22 cellular contexts compared by ENCODE assay signal in the genomic region with DNA sequence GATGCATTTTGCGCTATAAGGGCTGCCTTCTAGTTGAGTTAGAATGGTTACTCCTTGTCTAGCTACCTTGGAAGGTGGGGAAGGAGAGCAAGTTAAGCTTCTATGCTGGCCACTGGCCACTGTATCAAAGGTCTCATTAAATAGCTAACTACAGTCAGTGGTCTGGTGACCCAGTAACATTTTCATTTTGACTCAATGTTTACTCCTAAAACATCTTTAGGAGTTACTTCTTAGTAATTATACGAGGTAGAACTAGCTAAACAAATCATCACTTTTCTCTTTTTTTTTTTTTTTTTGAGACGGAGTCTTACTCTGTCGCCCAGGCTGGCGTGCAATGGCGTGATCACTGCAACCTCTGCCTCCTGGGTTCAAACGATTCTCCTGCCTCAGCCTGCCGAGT. TPM values are rescaled to one million over a fixed set of nuclear protein-coding genes. Genes with fewer than 3 reads are reported as not detected.
DNase-seq lines count a peak whose midpoint lies in the region; ATAC-seq, FAIRE-seq and TF ChIP-seq lines count a peak whose summit lies in the region.
"Had no signal": no experiment of that assay in that cellular context is flagged by ENCODE, and none has a peak within 500 bp of the region (broad histone marks: within the 10 kb centered on the region; RNA-seq: fewer than 3 reads in every experiment).

No MANE protein-coding gene starts in this region.

- no peak overlapping the region for H3K14ac ChIP-seq in H9 (ENCODE audit: insufficient read depth, low read length)

- no peak overlapping the region for H3K4me3 Mint-ChIP-seq in H9
- H3K4me3 Mint-ChIP-seq: B cell; CD14-positive monocyte; CD4-positive, alpha-beta T cell; CD8-positive, alpha-beta memory T cell; HFFc6 had no signal

- H3K23ac ChIP-seq in H9 (ENCODE audit: insufficient read length, low read depth, low read length): no peak overlapping the region

- H3K18ac ChIP-seq in H9 (ENCODE audit: insufficient read length, low read depth, low read length): no peak overlapping the region

- H3K9me3 ChIP-seq in H9 (ENCODE audit: control insufficient read depth, low read depth, low read length) (no peaks in the 10 kb centered on the region), GM12878 (replicated peaks; ENCODE audit: control insufficient read depth, insufficient read depth, low read length) (no peaks in the 10 kb centered on the region), thoracic aorta (no peaks in the 10 kb centered on the region)

- H3K79me2 ChIP-seq in H9 (ENCODE audit: insufficient read depth, low read length): no peaks in the 10 kb centered on the region
- no peaks in the 10 kb centered on the region for H3K79me2 ChIP-seq in GM12878 (ENCODE audit: control insufficient read depth, insufficient read depth, low read length)

- no peak overlapping the region for H4K8ac ChIP-seq in H9 (replicated peaks; ENCODE audit: insufficient read length, low read depth, low read length)

- H3K27ac ChIP-seq in H9 (ENCODE audit: insufficient read length, low read depth, low read length): peak overlapping the region; percentile 51
- H3K27ac ChIP-seq in GM12878 (ENCODE audit: control insufficient read depth, insufficient read depth): no peak overlapping the region
- H3K27ac ChIP-seq in thoracic aorta: peak overlapping the region; percentile 10 to 48
- H3K27ac ChIP-seq: BLaER1 treated with 17β-estradiol and CSF1 and Interleukin-3, amounts not matched to agents 10 nM and 100 nM had no signal

- H3K9ac ChIP-seq in H9 (ENCODE audit: extremely low read depth, insufficient read length, low read length) (no peak overlapping the region), GM12878 (ENCODE audit: control insufficient read depth, insufficient read depth, low read length) (no peak overlapping the region)
- H3K9ac ChIP-seq: BLaER1 treated with 17β-estradiol and CSF1 and Interleukin-3, amounts not matched to agents 10 nM and 100 nM had no signal

- no peaks in the 10 kb centered on the region for H3K79me1 ChIP-seq in H9 (ENCODE audit: insufficient read depth, low read depth, low read length, poor library complexity, severe bottlenecking)

- TF ChIP-seq CTCF in H9 (conservative IDR thresholded peaks at IDR 0.05) (no peak), GM12878 (IDR thresholded peaks at IDR 0.05 in 2 of 3, conservative IDR thresholded peaks at IDR 0.05 in 1 of 3; ENCODE audit: control insufficient read depth in 2 of 3, extremely low read depth in 1 of 3, insufficient read depth in 1 of 3, low read depth in 3 of 3, low read length in 3 of 3) (no peak), thoracic aorta (IDR thresholded peaks at IDR 0.05) (no peak), GM13977 (IDR thresholded peaks at IDR 0.05; ENCODE audit: extremely low read depth, insufficient read depth, missing control alignments) (no peak)

- H3K27ac Mint-ChIP-seq in H9: no peak overlapping the region
- H3K27ac Mint-ChIP-seq: B cell; CD14-positive monocyte; CD4-positive, alpha-beta T cell; CD8-positive, alpha-beta memory T cell; HFFc6 had no signal

- SMC1A ChIA-PET in GM12878 (lab: Charles Lee; ENCODE audit: uncharacterized antibody, unreplicated experiment): interaction anchor here (0.9 to 4.8 kb wide), 9 partner anchors 9 to 160 kb away, joined by 3 to 30 read pairs (median 4); no protein-coding TSS in a partner anchor

- RAD21 ChIA-PET in GM12878 (lab: Charles Lee; ENCODE audit: unreplicated experiment): interaction anchor here (0.6 to 3.3 kb wide), 3 partner anchors 12 to 26 kb away, joined by 3 to 14 read pairs (median 5); no protein-coding TSS in a partner anchor

- in situ Hi-C loops in GM12878 (cut with MboI): no loop called here
- in situ Hi-C loops in GM13977 (cut with MboI; ENCODE audit: low pct_unique_long_range_greater_than_20kb, low sequenced_read_pairs, unreplicated experiment): no loop called here

- no peak overlapping the region for H4K91ac ChIP-seq in H9 (ENCODE audit: insufficient read length, low read depth, low read length)

- CTCF ChIA-PET in GM12878 (lab: Yijun Ruan, JAX): interaction anchor here (0.7 to 1.4 kb wide), 6 partner anchors 20 to 459 kb away, joined by 3 to 4 read pairs (median 4); no protein-coding TSS in a partner anchor

- intact Hi-C loops in GM12878 (cut with micrococcal nuclease; ENCODE audit: unreplicated experiment): no loop called here

- no peaks in the 10 kb centered on the region for H3K27me3 Mint-ChIP-seq in H9 (ENCODE audit: low read depth)
- H3K27me3 Mint-ChIP-seq: B cell had no signal

- H3K4me3 ChIP-seq in GM12878: no peak overlapping the region
- H3K4me3 ChIP-seq in thoracic aorta: no peak overlapping the region
- H3K4me3 ChIP-seq: BLaER1 treated with 17β-estradiol and CSF1 and Interleukin-3, amounts not matched to agents 10 nM and 100 nM had no signal

- no peak overlapping the region for H4K5ac ChIP-seq in H9 (ENCODE audit: insufficient read length, low read depth, low read length)

- H3K23me2 ChIP-seq in H9 (ENCODE audit: insufficient read length, low read depth, low read length, poor library complexity, severe bottlenecking): no peaks in the 10 kb centered on the region

- H2AFZ ChIP-seq in H9 (ENCODE audit: low read length): no peak overlapping the region
- H2AFZ ChIP-seq in GM12878 (ENCODE audit: control insufficient read depth, low read depth, low read length): no peak overlapping the region

- FAIRE-seq in GM12878 (lab: Jason Lieb, UNC): no peak
- FAIRE-seq: A204.1, D721Med, GM12892, GM19239 had no signal

- no TSS peak for BruUV-seq in GM12878 (replicated peaks; lab: Mats Ljungman, UMichigan)

- H3K36me3 Mint-ChIP-seq in H9 (ENCODE audit: insufficient read depth in 1 of 3, low read depth in 3 of 3): peaks cover 0 to 42% (median 12%) of the 10 kb centered on the region in 3 experiments; a peak in 5 of 7 replicates
- H3K36me3 Mint-ChIP-seq: CD14-positive monocyte had no signal

- DNase-seq in H9 (no peak), GM12878 (ENCODE audit: low read depth, low spot score) (no peak), thoracic aorta (ENCODE audit: low spot score) (no peak), GM13977 (ENCODE audit: low spot score) (no peak), A172 (ENCODE audit: low spot score) (no peak), cerebellar nuclear complex (lab: John Stamatoyannopoulos, UW) (no peak)
- DNase-seq: CD4-positive, alpha-beta T cell; CD8-positive, alpha-beta memory T cell; DMS 273 treated with DMSO at 0.1 percent for 48 hours; DMS79; EL; GDM1; GOT3; H7; HFFc6 had no signal

- no peak overlapping the region for H2BK12ac ChIP-seq in H9 (ENCODE audit: insufficient read length, low read depth, low read length)

- peaks cover 10% of the 10 kb centered on the region; the same call in 1 of the 2 replicates for H3K4me1 ChIP-seq in H9 (ENCODE audit: insufficient read depth, low read length)
- no peaks in the 10 kb centered on the region for H3K4me1 ChIP-seq in GM12878 (ENCODE audit: control insufficient read depth, insufficient read depth, low read length)
- peaks cover 17 to 59% of the 10 kb centered on the region in 2 donors for H3K4me1 ChIP-seq in thoracic aorta (ENCODE audit: control insufficient read depth in 1 of 2, low read depth in 2 of 2)

- peak; percentile 29; the same call in 2 of the 3 replicates for ATAC-seq in GM12878
- no peak for ATAC-seq in thoracic aorta (ENCODE audit: insufficient number of reproducible peaks, low FRiP score, low read depth)

- H2AK5ac ChIP-seq in H9 (ENCODE audit: insufficient read length, low read length): no peak overlapping the region

- TF ChIP-seq POLR2A in GM12878 (IDR thresholded peaks at IDR 0.05; ENCODE audit: low read depth, low read length): no peak

- no peak overlapping the region for H2BK20ac ChIP-seq in H9 (ENCODE audit: low read depth, low read length, poor library complexity, severe bottlenecking)

- H3K9me3 Mint-ChIP-seq in H9: peaks cover 3 to 4% of the 10 kb centered on the region in 2 experiments; a peak in 2 of 5 replicates
- H3K9me3 Mint-ChIP-seq: CD4-positive, alpha-beta T cell; CD8-positive, alpha-beta memory T cell; HFFc6 had no signal

- no peak overlapping the region for H2BK5ac ChIP-seq in H9 (ENCODE audit: insufficient read length, low read length)

- WGBS in H9 (ENCODE audit: extremely low coverage, insufficient read length, low lambda C conversion rate): no CpG with 5 or more reads among the region's 8 CpGs
- WGBS in GM12878 (ENCODE audit: insufficient coverage, insufficient replicate concordance, low lambda C conversion rate, missing lambda C conversion rate): 45% methylated on average over 7 of the region's 8 CpGs

- H3K4me2 ChIP-seq in H9 (ENCODE audit: insufficient read depth, insufficient read length, low read length): no peak overlapping the region
- no peak overlapping the region for H3K4me2 ChIP-seq in GM12878 (ENCODE audit: control insufficient read depth, insufficient read depth)

- POLR2A ChIA-PET in GM12878 (lab: Charles Lee): interaction anchor here (0.7 to 1.5 kb wide), 4 partner anchors 12 to 94 kb away, joined by 3 to 5 read pairs (median 4); no protein-coding TSS in a partner anchor

- H3K27me3 ChIP-seq in H9 (ENCODE audit: insufficient read depth, low read length) (no peaks in the 10 kb centered on the region), GM12878 (replicated peaks in 1 of 2; ENCODE audit: control insufficient read depth in 2 of 2, insufficient read depth in 2 of 2, low read length in 1 of 2) (no peaks in the 10 kb centered on the region; a peak in 1 of 4 replicates), thoracic aorta (replicated peaks; ENCODE audit: insufficient read depth) (no peaks in the 10 kb centered on the region)
- H3K27me3 ChIP-seq: BLaER1 treated with 17β-estradiol and CSF1 and Interleukin-3, amounts not matched to agents 10 nM and 100 nM had no signal

- no peak overlapping the region for H2BK15ac ChIP-seq in H9 (ENCODE audit: low read depth, low read length)

- no peak for TF ChIP-seq EP300 in GM12878 (IDR thresholded peaks at IDR 0.05; ENCODE audit: borderline replicate concordance in 1 of 2, control insufficient read depth in 1 of 2, low read depth in 2 of 2, low read length in 2 of 2)

- no peak overlapping the region for H3K4ac ChIP-seq in H9 (ENCODE audit: low read depth, low read length)

- H4K20me1 ChIP-seq in H9 (ENCODE audit: control insufficient read depth, insufficient read depth, insufficient read length) (no peaks in the 10 kb centered on the region), GM12878 (ENCODE audit: control insufficient read depth, insufficient read depth) (no peaks in the 10 kb centered on the region; the same call in 1 of the 2 replicates)

- TF ChIP-seq RAD21 in GM12878 (IDR thresholded peaks at IDR 0.05; ENCODE audit: insufficient read depth, low read depth, low read length): no peak

- no peak overlapping the region for H3T11ph ChIP-seq in H9 (ENCODE audit: low read length)

- peaks cover 26 to 45% of the 10 kb centered on the region in 2 experiments for H3K4me1 Mint-ChIP-seq in H9
- H3K4me1 Mint-ChIP-seq: B cell; CD14-positive monocyte; CD8-positive, alpha-beta memory T cell had no signal

- no peak overlapping the region for H2BK120ac ChIP-seq in H9 (ENCODE audit: low read depth, low read length, poor library complexity, severe bottlenecking)

- H3K36me3 ChIP-seq in GM12878 (ENCODE audit: control insufficient read depth in 2 of 2, insufficient read depth in 2 of 2, low read length in 1 of 2) (no peaks in the 10 kb centered on the region), thoracic aorta (no peaks in the 10 kb centered on the region)

- no peak overlapping the region for H3K56ac ChIP-seq in H9 (ENCODE audit: insufficient read length, low read depth, low read length)

RNA-seq across cellular contexts. Expression of a gene that starts 26.7 kb away (rescaled TPM):
- 7.7 and 8.0 TPM in 2 replicates for total RNA-seq in H9 (2021)
- 39.6 and 39.8 TPM in 2 replicates for total RNA-seq in GM12878 (2013; cell fraction: nucleolus; rRNA removed)
- total RNA-seq in GM12878 (2014; rRNA removed): 8.1 and 8.3 TPM in 2 replicates
- 5.9 and 6.3 TPM in 2 replicates for total RNA-seq in GM12878 (2014; rRNA removed; fragmentation: Illumina TruSeq; extraction: Trizol)
- total RNA-seq in GM12878 (2021): 10.6 and 12.5 TPM in 2 replicates
- 2.9 TPM for polyA plus RNA-seq in GM12878 (2011; ENCODE audit: low read depth)
- 5.4 and 6.0 TPM in 2 replicates for polyA plus RNA-seq in GM12878 (2011; rRNA removed)
- 4.1 and 5.4 TPM in 2 replicates for polyA plus RNA-seq in GM12878 (2011; cell fraction: cytosol; rRNA removed)
- polyA plus RNA-seq in GM12878 (2011; cell fraction: nucleus; rRNA removed): 2.9 and 3.9 TPM in 2 replicates
- 4.4 and 6.2 TPM in 2 replicates for polyA plus RNA-seq in GM12878 (2012)
- 6.7 and 7.8 TPM in 2 replicates for polyA plus RNA-seq in GM12878 (2014; fragmentation: Illumina TruSeq; extraction: Trizol)
- 1 to 10 TPM; 5.0 to 5.4 TPM for polyA plus RNA-seq in GM12878 (2014; fragmentation: Nextera tagmentation; extraction: Ambion mirVana)
- 7.0 and 7.8 TPM in 2 replicates for polyA plus RNA-seq in GM12878 (2014; rRNA removed)
- polyA plus RNA-seq in GM12878 (2016; fragmentation: Nextera tagmentation; extraction: Ambion mirVana): 10 to 100 TPM; 14.5 to 18.4 TPM
- polyA minus RNA-seq in GM12878 (2011; rRNA and poly(A)+ RNA removed): 5.2 and 6.5 TPM in 2 replicates
- polyA minus RNA-seq in GM12878 (2011; cell fraction: cytosol; rRNA and poly(A)+ RNA removed): 4.5 and 4.9 TPM in 2 replicates
- 2.9 and 8.4 TPM in 2 replicates for polyA minus RNA-seq in GM12878 (2011; cell fraction: nucleus; rRNA and poly(A)+ RNA removed)
- total RNA-seq in thoracic aorta: 100 to 1,000 TPM in 1 of 2 donors, 10 to 100 TPM in 1; 43.6 to 362 TPM
- total RNA-seq in A172 (2014; rRNA removed; shearing (Covaris generic)): 36.0 and 41.2 TPM in 2 replicates
- total RNA-seq: CD4-positive, alpha-beta T cell had no signal
- polyA plus RNA-seq: CD8-positive, alpha-beta memory T cell had no signal
